21 cellular contexts compared by ENCODE assay signal in the genomic region with DNA sequence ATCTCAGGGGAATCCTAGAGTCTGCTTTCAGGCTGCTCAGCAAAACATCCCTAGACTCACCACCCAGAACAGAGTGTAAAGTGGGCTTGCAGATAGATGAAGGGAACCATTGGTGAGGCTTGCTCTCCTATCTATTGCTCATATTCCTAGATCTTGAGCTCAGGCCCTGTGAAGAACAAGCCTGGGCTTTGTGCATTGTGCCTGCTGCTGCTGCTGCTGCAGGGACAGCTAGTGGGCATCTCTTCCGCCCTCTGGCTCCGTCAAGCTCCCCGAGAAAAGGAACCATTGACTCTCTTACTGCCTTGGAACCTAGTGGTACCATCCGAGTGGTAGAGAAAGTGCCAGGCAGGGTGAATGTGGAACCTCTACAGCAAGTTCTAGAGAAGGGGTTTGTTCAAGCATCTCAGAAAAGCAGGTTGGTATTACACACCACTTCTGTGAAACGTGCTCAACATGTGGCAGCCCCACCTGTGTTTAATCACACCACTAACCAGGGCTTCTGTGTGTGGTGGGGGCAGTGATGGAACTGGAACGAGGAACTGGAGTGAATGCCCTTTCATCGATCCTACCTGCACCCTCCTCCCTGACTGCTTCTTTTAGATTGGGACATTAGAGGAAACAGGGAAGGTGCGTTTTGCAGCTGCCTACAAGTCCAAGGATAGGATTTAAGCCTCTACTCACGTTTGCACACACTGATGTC. TPM values are rescaled to one million over a fixed set of nuclear protein-coding genes. Genes with fewer than 3 reads are reported as not detected.
DNase-seq lines count a peak whose midpoint lies in the region; ATAC-seq and TF ChIP-seq lines count a peak whose summit lies in the region.
"Had no signal": no experiment of that assay in that cellular context is flagged by ENCODE, and none has a peak within 500 bp of the region (broad histone marks: within the 10 kb centered on the region; RNA-seq: fewer than 3 reads in every experiment).

No MANE protein-coding gene starts in this region.

- no peak overlapping the region for H2AFZ ChIP-seq in MM.1S (ENCODE audit: low read length)
- H2AFZ ChIP-seq: GM23338 had no signal

- H3K36me3 ChIP-seq in testis (ENCODE audit: low read depth, missing control alignments) (no peaks in the 10 kb centered on the region), MM.1S (replicated peaks; ENCODE audit: insufficient read depth, low read length) (no peaks in the 10 kb centered on the region)

- no peak overlapping the region for H3K4me2 ChIP-seq in MM.1S (ENCODE audit: low read depth, low read length)
- H3K4me2 ChIP-seq: GM23338, KMS-11 had no signal

- H3K4me1 ChIP-seq in testis (peaks cover 17% of the 10 kb centered on the region), MM.1S (ENCODE audit: low read length) (no peaks in the 10 kb centered on the region)
- H3K4me1 ChIP-seq: SJSA1 had no signal

- H3K9me2 ChIP-seq in MM.1S (replicated peaks; ENCODE audit: insufficient read depth, low read length), result no peaks in the 10 kb centered on the region

- no peak overlapping the region for H3K27ac Mint-ChIP-seq in activated CD4-positive, alpha-beta T cell treated with anti-CD3 and anti-CD28 coated beads for 36 hours
- H3K27ac Mint-ChIP-seq: GM23338 had no signal

- no peak overlapping the region for H3K4me3 Mint-ChIP-seq in activated CD4-positive, alpha-beta T cell treated with anti-CD3 and anti-CD28 coated beads for 36 hours
- H3K4me3 Mint-ChIP-seq: CD8-positive, alpha-beta T cell; GM23338 had no signal

- TF ChIP-seq CTCF in testis (IDR thresholded peaks at IDR 0.05) (no peak), MM.1S (IDR thresholded peaks at IDR 0.05; ENCODE audit: low read length) (no peak)

- DNase-seq in anterior cingulate cortex (lab: John Stamatoyannopoulos, UW), result peak in 46 of 58 donors; percentile 11 to 88 (median 58)
- DNase-seq in head of caudate nucleus, result peak; percentile 47 to 89 (median 80)
- DNase-seq in nucleus accumbens (lab: John Stamatoyannopoulos, UW), result peak in 51 of 56 donors; percentile 15 to 89 (median 67)
- peak; percentile 51 for DNase-seq in testis
- DNase-seq in mesenteric fat pad (ENCODE audit: low spot score), result no peak
- no peak for DNase-seq in MM.1S
- DNase-seq in activated CD4-positive, alpha-beta T cell treated with anti-CD3 and anti-CD28 coated beads for 36 hours, result no peak
- no peak for DNase-seq in AG08395 (ENCODE audit: low spot score)
- DNase-seq: BE2C; CD8-positive, alpha-beta T cell; DMS79; NCI-H1048; NCI-H146; NCI-H2081; NCI-H510A; NCI-H774; PC-3 had no signal

- TF ChIP-seq POLR2A in testis (IDR thresholded peaks at IDR 0.05), result no peak

- H3K27me3 ChIP-seq in testis, result no peaks in the 10 kb centered on the region
- H3K27me3 ChIP-seq in MM.1S (replicated peaks; ENCODE audit: insufficient read depth, low read length), result no peaks in the 10 kb centered on the region
- H3K27me3 ChIP-seq: BE2C, SJSA1 had no signal

- no peaks in the 10 kb centered on the region for H3F3A ChIP-seq in MM.1S (ENCODE audit: insufficient read depth, low read length)

- WGBS in testis, 2 donors, result 65 to 74% methylated on average over 9 of the region's 9 CpGs

- CTCF ChIA-PET in activated CD4-positive, alpha-beta T cell treated with anti-CD3 and anti-CD28 coated beads for 36 hours (lab: Charles Lee), result interaction anchor here (1.2 kb wide), 1 partner anchor 8 kb away, joined by 4 read pairs; no protein-coding TSS in a partner anchor

- no peaks in the 10 kb centered on the region for H4K20me1 ChIP-seq in MM.1S (ENCODE audit: insufficient read depth, low read length)

- POLR2A ChIA-PET in activated CD4-positive, alpha-beta T cell treated with anti-CD3 and anti-CD28 coated beads for 36 hours (lab: Charles Lee), result interaction anchor here (0.5 kb wide), 1 partner anchor 1983 kb away, joined by 3 read pairs; no protein-coding TSS in a partner anchor

- H3K79me2 ChIP-seq in MM.1S (ENCODE audit: low read length), result no peaks in the 10 kb centered on the region

- no peak overlapping the region for H3K27ac ChIP-seq in testis
- no peak overlapping the region for H3K27ac ChIP-seq in MM.1S (ENCODE audit: low read length)
- H3K27ac ChIP-seq: KMS-11, SJSA1 had no signal

- intact Hi-C loops in head of caudate nucleus (cut with DNase I), result no loop called here
- intact Hi-C loops in testis (cut with DNase I; ENCODE audit: low total_unique reads), result no loop called here
- intact Hi-C loops in activated CD4-positive, alpha-beta T cell treated with anti-CD3 and anti-CD28 coated beads for 36 hours (cut with DNase I, micrococcal nuclease), result no loop called here

- no peaks in the 10 kb centered on the region for H3K36me3 Mint-ChIP-seq in activated CD4-positive, alpha-beta T cell treated with anti-CD3 and anti-CD28 coated beads for 36 hours (ENCODE audit: low read depth)

- no peaks in the 10 kb centered on the region for H3K9me3 ChIP-seq in testis
- H3K9me3 ChIP-seq in MM.1S (replicated peaks; ENCODE audit: insufficient read depth, low read length), result no peaks in the 10 kb centered on the region
- H3K9me3 ChIP-seq: BE2C, SJSA1 had no signal

- peaks cover under 1% of the 10 kb centered on the region for H3K4me1 Mint-ChIP-seq in activated CD4-positive, alpha-beta T cell treated with anti-CD3 and anti-CD28 coated beads for 36 hours

- no peak overlapping the region for H3K9ac ChIP-seq in MM.1S (ENCODE audit: low read length)
- H3K9ac ChIP-seq: KMS-11 had no signal

- H3K9me3 Mint-ChIP-seq in activated CD4-positive, alpha-beta T cell treated with anti-CD3 and anti-CD28 coated beads for 36 hours (ENCODE audit: low read depth), result no peaks in the 10 kb centered on the region
- H3K9me3 Mint-ChIP-seq: CD8-positive, alpha-beta T cell; GM23338 had no signal

- H3K4me3 ChIP-seq in testis (no peak overlapping the region), MM.1S (ENCODE audit: low read length) (no peak overlapping the region)
- H3K4me3 ChIP-seq: GM23338, SJSA1 had no signal

- H3K27me3 Mint-ChIP-seq in activated CD4-positive, alpha-beta T cell treated with anti-CD3 and anti-CD28 coated beads for 36 hours, result no peaks in the 10 kb centered on the region

- ATAC-seq in activated CD4-positive, alpha-beta T cell treated with anti-CD3 and anti-CD28 coated beads for 36 hours, result no peak
- ATAC-seq: CD8-positive, alpha-beta T cell; GM23338; HCT116; PC-3 had no signal

RNA-seq across cellular contexts. Expression of a gene that starts 4.4 kb away (rescaled TPM):
- total RNA-seq in testis, result 10 to 100 TPM; 13.8 to 17.9 TPM
- 11.2 TPM for polyA plus RNA-seq in testis (ENCODE audit: insufficient read depth, low read depth, low replicate concordance)
- 6.6 TPM for total RNA-seq in mesenteric fat pad
- 1 to 10 TPM; 3.1 to 4.9 TPM for total RNA-seq in activated CD4-positive, alpha-beta T cell treated with anti-CD3 and anti-CD28 coated beads for 36 hours

RNA-seq across cellular contexts. Expression of a gene that starts 20.5 kb away (rescaled TPM):
- total RNA-seq in testis (10 to 100 TPM; 24.7 to 32.5 TPM), mesenteric fat pad (25.5 TPM)
- polyA plus RNA-seq in testis (ENCODE audit: insufficient read depth, low read depth, low replicate concordance), result 50.4 TPM
- total RNA-seq in activated CD4-positive, alpha-beta T cell treated with anti-CD3 and anti-CD28 coated beads for 36 hours, result 1 to 10 TPM; 1.0 TPM

RNA-seq across cellular contexts. Expression of a gene that starts 32.1 kb away (rescaled TPM):
- total RNA-seq in testis (100 to 1,000 TPM in 1 of 2 donors, 10 to 100 TPM in 1; 83.3 to 157 TPM), mesenteric fat pad (19.2 TPM)
- polyA plus RNA-seq in testis (ENCODE audit: insufficient read depth, low read depth, low replicate concordance), result 111 TPM
- 10 to 100 TPM; 30.3 to 31.0 TPM for total RNA-seq in activated CD4-positive, alpha-beta T cell treated with anti-CD3 and anti-CD28 coated beads for 36 hours

Comparison
In these comparisons a context has a peak if more than half of its experiments do, and no peak if none do; other contexts are left out.
1. DNase-seq: peak in anterior cingulate cortex (46 of 58), head of caudate nucleus (42 of 42), nucleus accumbens (51 of 56) and testis (single experiment); none in mesenteric fat pad (single experiment), MM.1S (single experiment), activated CD4-positive, alpha-beta T cell treated with anti-CD3 and anti-CD28 coated beads for 36 hours (single experiment) and AG08395 (single experiment).
2. RNA of a gene that starts 20.5 kb away (total RNA-seq): 24.7 to 32.5 TPM in testis and 25.5 TPM in mesenteric fat pad (single experiment); 1.0 TPM in activated CD4-positive, alpha-beta T cell treated with anti-CD3 and anti-CD28 coated beads for 36 hours; every median in the first group is over 10 times any median in the second.